ENCODE assay signal across 18 cellular contexts in the genomic region with DNA sequence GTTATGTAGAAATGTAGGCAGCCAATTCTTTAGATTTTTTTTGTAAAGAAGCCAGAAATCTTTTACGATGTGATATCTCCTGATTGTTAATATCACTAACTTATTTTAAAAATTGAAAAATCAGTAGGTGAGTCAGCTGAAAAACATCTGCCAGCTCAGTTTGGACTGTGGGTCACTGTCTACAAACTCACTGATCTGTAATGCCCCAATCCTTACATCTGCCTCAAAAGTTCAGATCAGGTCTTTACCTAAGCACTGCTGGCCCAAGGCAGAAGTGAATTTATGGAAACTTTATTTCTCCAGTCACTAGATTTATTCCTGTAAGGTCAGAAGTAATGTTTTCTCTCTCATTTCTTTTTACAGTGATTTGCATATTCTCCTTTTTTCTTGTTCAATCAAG. TPM values are rescaled to one million over a fixed set of nuclear protein-coding genes. Genes with fewer than 3 reads are reported as not detected.
DNase-seq lines count a peak whose midpoint lies in the region; FAIRE-seq and TF ChIP-seq lines count a peak whose summit lies in the region.
"Had no signal": no experiment of that assay in that cellular context is flagged by ENCODE, and none has a peak within 500 bp of the region (broad histone marks: within the 10 kb centered on the region; RNA-seq: fewer than 3 reads in every experiment).

No MANE protein-coding gene starts in this region.

- H3K36me3 ChIP-seq in SK-N-SH (replicated peaks in 1 of 2; ENCODE audit: control insufficient read depth in 1 of 2, insufficient read depth in 2 of 2, low read length in 1 of 2) = no peaks in the 10 kb centered on the region
- H3K36me3 ChIP-seq: Peyer's patch, SJCRH30 had no signal

- H3K79me2 ChIP-seq in SK-N-SH (ENCODE audit: insufficient read depth) = no peaks in the 10 kb centered on the region

- no peaks in the 10 kb centered on the region for H3K9me3 ChIP-seq in SK-N-SH
- H3K9me3 ChIP-seq: Peyer's patch, SJCRH30 had no signal

- H3K4me3 ChIP-seq in SK-N-SH (ENCODE audit: low read depth in 2 of 2, low read length in 1 of 2) (no peak overlapping the region), fibroblast of mammary gland (ENCODE audit: control insufficient read depth, low read depth, low read length) (no peak overlapping the region)
- H3K4me3 ChIP-seq: Peyer's patch, SJCRH30 had no signal

- no peak for TF ChIP-seq EP300 in SK-N-SH (IDR thresholded peaks at IDR 0.05; ENCODE audit: borderline replicate concordance in 1 of 2, low read depth in 1 of 2, low read length in 1 of 2)

- POLR2A ChIA-PET in SK-N-SH (lab: Yijun Ruan, JAX) = no interaction called here

- H3F3A ChIP-seq in SK-N-SH (replicated peaks; ENCODE audit: insufficient read depth) = peaks cover 16% of the 10 kb centered on the region

- peaks cover 0 to 17% of the 10 kb centered on the region in 2 experiments; a peak in 2 of 4 replicates for H3K4me1 ChIP-seq in SK-N-SH (ENCODE audit: control insufficient read depth in 1 of 2, insufficient read depth in 2 of 2, low read depth in 1 of 2, low read length in 1 of 2)
- H3K4me1 ChIP-seq: Peyer's patch had no signal

- H3K9ac ChIP-seq in SK-N-SH = no peak overlapping the region

- CTCF ChIA-PET in SK-N-SH (lab: Yijun Ruan, JAX) = no interaction called here

- H3K27me3 ChIP-seq in SK-N-SH (ENCODE audit: insufficient read depth) = no peaks in the 10 kb centered on the region
- H3K27me3 ChIP-seq: Peyer's patch, SJCRH30 had no signal

- H2AFZ ChIP-seq in SK-N-SH (ENCODE audit: low read depth) = peak overlapping the region; percentile 20; the same call in 1 of the 2 replicates

- peak overlapping the region in 1 of 2 experiments; percentile 26; a peak in 2 of 4 replicates for H3K27ac ChIP-seq in SK-N-SH (ENCODE audit: low read depth in 2 of 2, low read length in 1 of 2)
- H3K27ac ChIP-seq: Peyer's patch, SJCRH30 had no signal

- TF ChIP-seq RAD21 in SK-N-SH (IDR thresholded peaks at IDR 0.05; ENCODE audit: low read length) = no peak

- WGBS in SK-N-SH (ENCODE audit: low lambda C conversion rate) = 24% methylated on average over 1 of the region's 1 CpG

- no peaks in the 10 kb centered on the region for H3K9me2 ChIP-seq in SK-N-SH

- peak; percentile 24 for DNase-seq in HT1080 (ENCODE audit: low read depth)
- DNase-seq in SK-N-SH = no peak
- DNase-seq in fibroblast of mammary gland (ENCODE audit: low read depth) = peak; percentile 28
- DNase-seq in urothelium cell line (ENCODE audit: low spot score) = peak; percentile 35
- DNase-seq in stimulated activated naive CD4-positive, alpha-beta T cell treated with Interleukin-2 at 50 U/mL for 16 hours (lab: John Stamatoyannopoulos, UW) = no peak
- DNase-seq in activated CD4-positive, CD25-positive, alpha-beta regulatory T cell (lab: John Stamatoyannopoulos, UW) = no peak
- no peak for DNase-seq in NCI-H1092 treated with DMSO at 0.1 percent for 48 hours (lab: John Stamatoyannopoulos, UW)
- DNase-seq: CD8-positive, alpha-beta memory T cell; KBM-7; NCI-H1092; NCI-H2029; NCI-H510A; NCI-H82; Peyer's patch; SJCRH30; T-cell had no signal

- FAIRE-seq in urothelium cell line (lab: Jason Lieb, UNC) = no peak

- TF ChIP-seq CTCF in SK-N-SH (IDR thresholded peaks at IDR 0.05) (no peak), fibroblast of mammary gland (conservative IDR thresholded peaks at IDR 0.05; ENCODE audit: control insufficient read depth, insufficient read depth, low read depth, low read length) (no peak)

- no peaks in the 10 kb centered on the region for H4K20me1 ChIP-seq in SK-N-SH (ENCODE audit: insufficient read depth)

- H3K4me2 ChIP-seq in SK-N-SH = no peak overlapping the region

TF ChIP-seq in SK-N-SH, 30 proteins besides CTCF, POLR2A, EP300 and RAD21:
- 0 out of 2 replicates have a peak, but pooled peaks have one; percentile 21 for TF ChIP-seq JUND (IDR thresholded peaks at IDR 0.05)
- TF ChIP-seq, protein P1, sequence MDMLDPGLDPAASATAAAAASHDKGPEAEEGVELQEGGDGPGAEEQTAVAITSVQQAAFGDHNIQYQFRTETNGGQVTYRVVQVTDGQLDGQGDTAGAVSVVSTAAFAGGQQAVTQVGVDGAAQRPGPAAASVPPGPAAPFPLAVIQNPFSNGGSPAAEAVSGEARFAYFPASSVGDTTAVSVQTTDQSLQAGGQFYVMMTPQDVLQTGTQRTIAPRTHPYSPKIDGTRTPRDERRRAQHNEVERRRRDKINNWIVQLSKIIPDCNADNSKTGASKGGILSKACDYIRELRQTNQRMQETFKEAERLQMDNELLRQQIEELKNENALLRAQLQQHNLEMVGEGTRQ (IDR thresholded peaks at IDR 0.05; ENCODE audit: borderline replicate concordance, low read depth, low read length) = no peak
- no peak for TF ChIP-seq YY1 (IDR thresholded peaks at IDR 0.05; ENCODE audit: low read depth)
- peak; percentile 25; the same call in 1 of the 2 replicates for TF ChIP-seq FOSL2 (IDR thresholded peaks at IDR 0.05; ENCODE audit: borderline replicate concordance, low read depth)
- TF ChIP-seq FOXM1 (IDR thresholded peaks at IDR 0.05; ENCODE audit: low read depth) = no peak

RNA-seq across cellular contexts. Expression of a gene that starts 31.0 kb away (rescaled TPM):
- 2.8 and 3.1 TPM in 2 replicates for total RNA-seq in HT1080 (2014; rRNA removed; shearing (Covaris generic))
- polyA plus RNA-seq in HT1080 (2015; cell fraction: cytosol; rRNA removed) = 1.3 and 1.4 TPM in 2 replicates
- 1.7 and 5.0 TPM in 2 replicates for polyA plus RNA-seq in HT1080 (2015; cell fraction: nucleus; rRNA removed)
- 7.0 and 7.6 TPM in 2 replicates for polyA plus RNA-seq in SK-N-SH (2012; rRNA removed)
- polyA plus RNA-seq in SK-N-SH (2012; cell fraction: cytosol; rRNA removed) = 6.5 and 6.8 TPM in 2 replicates
- 11.8 and 14.4 TPM in 2 replicates for polyA plus RNA-seq in SK-N-SH (2012; cell fraction: nucleus; rRNA removed)
- total RNA-seq: CD8-positive, alpha-beta memory T cell; MCF 10A; T-cell had no signal
- polyA plus RNA-seq: BJ; CD8-positive, alpha-beta memory T cell had no signal

Comparison
In these comparisons a context has a peak if more than half of its experiments do, and no peak if none do; other contexts are left out.
1. DNase-seq: peak in HT1080 (single experiment), fibroblast of mammary gland (single experiment) and urothelium cell line (single experiment); none in SK-N-SH (single experiment), stimulated activated naive CD4-positive, alpha-beta T cell treated with Interleukin-2 at 50 U/mL for 16 hours (single experiment), activated CD4-positive, CD25-positive, alpha-beta regulatory T cell (0 of 4) and NCI-H1092 treated with DMSO at 0.1 percent for 48 hours (single experiment).